Comparison of ENCODE assay signal across 8 cellular contexts in genomic region chr4:113781439-113782040, GRCh38. TPM values are rescaled to one million over a fixed set of nuclear protein-coding genes. Genes with fewer than 3 reads are reported as not detected.
A peak's percentile ranks its signal among the peaks of the same experiment; 100 is the strongest.
DNase-seq lines count a peak whose midpoint lies in the region; ATAC-seq and TF ChIP-seq lines count a peak whose summit lies in the region.

No MANE protein-coding gene starts in this region.

- WGBS in body of pancreas, 2 donors: 0 to 5% methylated on average over 2 of the region's 2 CpGs

- no peaks in the 10 kb centered on the region for H3K9me2 ChIP-seq in Loucy (replicated peaks; ENCODE audit: low read depth, low read length)

- H3K27me3 ChIP-seq in Loucy (ENCODE audit: insufficient read depth, low read length, poor library complexity, severe bottlenecking) (no peaks in the 10 kb centered on the region), body of pancreas (no peaks in the 10 kb centered on the region), lower lobe of right lung (ENCODE audit: low read depth) (no peaks in the 10 kb centered on the region)

- no peak overlapping the region for H2AFZ ChIP-seq in Loucy (ENCODE audit: low read length)

- H3K36me3 ChIP-seq in Loucy (ENCODE audit: insufficient read depth, low read length) (no peaks in the 10 kb centered on the region), body of pancreas (replicated peaks in 1 of 2; ENCODE audit: insufficient read depth in 1 of 2, low read depth in 2 of 2) (no peaks in the 10 kb centered on the region), lower lobe of right lung (no peaks in the 10 kb centered on the region)

- H3K4me1 ChIP-seq in Loucy (ENCODE audit: insufficient read depth, low read length, poor library complexity, severe bottlenecking): peaks cover 9% of the 10 kb centered on the region
- H3K4me1 ChIP-seq in body of pancreas: no peaks in the 10 kb centered on the region
- peaks cover 11% of the 10 kb centered on the region for H3K4me1 ChIP-seq in lower lobe of right lung

- TF ChIP-seq CTCF in Loucy (conservative IDR thresholded peaks at IDR 0.05; ENCODE audit: low read length): peak; percentile 80
- peak; percentile 40 to 67 (median 59) for TF ChIP-seq CTCF in body of pancreas (IDR thresholded peaks at IDR 0.05)
- TF ChIP-seq CTCF in lower lobe of right lung (IDR thresholded peaks at IDR 0.05): peak; percentile 71

- DNase-seq in NCI-H345 treated with DMSO at 0.1 percent for 48 hours (lab: John Stamatoyannopoulos, UW; ENCODE audit: unreplicated experiment) (peak; percentile 2), NCI-H345 (lab: John Stamatoyannopoulos, UW) (no peak), body of pancreas (no peak), lower lobe of right lung (no peak), NCI-H1930 (lab: John Stamatoyannopoulos, UW) (no peak)
- no peak for DNase-seq in central memory CD4-positive, alpha-beta T cell

- H3K4me3 ChIP-seq in Loucy (ENCODE audit: low read length, poor library complexity, severe bottlenecking) (no peak overlapping the region), body of pancreas (no peak overlapping the region), lower lobe of right lung (no peak overlapping the region)

- no peaks in the 10 kb centered on the region for H4K20me1 ChIP-seq in Loucy (ENCODE audit: insufficient read depth, low read length, poor library complexity, severe bottlenecking)

- no peak for TF ChIP-seq POLR2A in body of pancreas (IDR thresholded peaks at IDR 0.05)

- no peak overlapping the region for H3K9ac ChIP-seq in Loucy (ENCODE audit: low read depth, low read length, poor library complexity, severe bottlenecking)

- H3K9me3 ChIP-seq in Loucy (ENCODE audit: insufficient read depth, low read depth, low read length) (no peaks in the 10 kb centered on the region), body of pancreas (no peaks in the 10 kb centered on the region), lower lobe of right lung (no peaks in the 10 kb centered on the region)

- intact Hi-C loops in body of pancreas (cut with DNase I) (no loop called here), lower lobe of right lung (cut with DNase I) (no loop called here)

- no peak overlapping the region for H3K27ac ChIP-seq in body of pancreas
- H3K27ac ChIP-seq in lower lobe of right lung: no peak overlapping the region

- ATAC-seq in body of pancreas (no peak), lower lobe of right lung (no peak), GM21717 (IDR thresholded peaks at IDR 0.05; ENCODE audit: unreplicated experiment) (no peak)

- no peak overlapping the region for H3K4me2 ChIP-seq in Loucy (ENCODE audit: low read depth, low read length, poor library complexity, severe bottlenecking)

- H3F3A ChIP-seq in Loucy (ENCODE audit: low read depth): no peaks in the 10 kb centered on the region

- H3K79me2 ChIP-seq in Loucy (ENCODE audit: insufficient read depth, low read length): no peaks in the 10 kb centered on the region

RNA-seq across cellular contexts. Expression of gene CAMK2D, which starts 20.0 kb away (rescaled TPM):
- 10 to 100 TPM; 25.7 to 29.3 TPM for total RNA-seq in body of pancreas
- 40.7 TPM for total RNA-seq in lower lobe of right lung
